9 cellular contexts compared by ENCODE assay signal in the genomic region with DNA sequence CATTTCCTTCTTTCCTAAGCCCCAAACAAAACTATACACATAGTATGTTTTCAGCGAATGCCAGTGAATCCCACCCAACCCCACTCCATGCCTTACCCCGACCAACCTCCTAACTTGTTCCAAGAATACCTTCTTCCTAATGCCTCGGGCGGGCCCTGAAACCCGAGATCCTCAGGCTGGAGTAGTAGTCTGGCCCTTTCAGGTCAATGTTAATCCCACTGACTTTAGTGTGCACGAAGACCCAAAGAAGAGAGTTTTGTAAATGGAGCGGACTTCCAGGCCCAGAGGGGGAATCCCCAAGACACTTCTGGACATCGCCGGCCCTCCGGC. TPM values are rescaled to one million over a fixed set of nuclear protein-coding genes. Genes with fewer than 3 reads are reported as not detected.
DNase-seq lines count a peak whose midpoint lies in the region; ATAC-seq, FAIRE-seq and TF ChIP-seq lines count a peak whose summit lies in the region.
"Had no signal": no experiment of that assay in that cellular context is flagged by ENCODE, and none has a peak within 500 bp of the region (broad histone marks: within the 10 kb centered on the region; RNA-seq: fewer than 3 reads in every experiment).

No MANE protein-coding gene starts in this region.

- no peak overlapping the region for H3T11ph ChIP-seq in H9 (ENCODE audit: low read length)

- no peak overlapping the region for H3K23ac ChIP-seq in H9 (ENCODE audit: insufficient read length, low read depth, low read length)

- H3K4ac ChIP-seq in H9 (ENCODE audit: low read depth, low read length): no peak overlapping the region

- no peak overlapping the region for H2BK12ac ChIP-seq in H9 (ENCODE audit: insufficient read length, low read depth, low read length)

- peak overlapping the region; percentile 80 for H3K9ac ChIP-seq in H9 (ENCODE audit: extremely low read depth, insufficient read length, low read length)
- H3K9ac ChIP-seq in kidney (ENCODE audit: low read length in 2 of 2): peak overlapping the region; percentile 92 to 99

- no peak overlapping the region for H2BK20ac ChIP-seq in H9 (ENCODE audit: low read depth, low read length, poor library complexity, severe bottlenecking)

- no peaks in the 10 kb centered on the region for H3K9me3 Mint-ChIP-seq in H9
- H3K9me3 Mint-ChIP-seq: activated CD4-positive, alpha-beta T cell treated with anti-CD3 and anti-CD28 coated beads, Interleukin-2, amount 10 ng/mL, durations not matched to agents 24 days and 14 days had no signal

- no peak overlapping the region for H3K14ac ChIP-seq in H9 (ENCODE audit: insufficient read depth, low read length)

- H4K91ac ChIP-seq in H9 (ENCODE audit: insufficient read length, low read depth, low read length): no peak overlapping the region

- H3K56ac ChIP-seq in H9 (ENCODE audit: insufficient read length, low read depth, low read length): no peak overlapping the region

- intact Hi-C loops in kidney (cut with DNase I): no loop called here

- H2BK5ac ChIP-seq in H9 (ENCODE audit: insufficient read length, low read length): no peak overlapping the region

- DNase-seq in H9 (no peak), amniotic stem cell (lab: John Stamatoyannopoulos, UW) (peak; percentile 11), kidney (no peak), NCI-H2227 (lab: John Stamatoyannopoulos, UW; ENCODE audit: unreplicated experiment) (no peak)
- no peak for DNase-seq in activated naive CD4-positive, alpha-beta T cell treated with anti-CD3 and anti-CD28 coated beads, Interleukin-2, amount 50 U/mL, for 16 hours

- H2AK5ac ChIP-seq in H9 (ENCODE audit: insufficient read length, low read length): no peak overlapping the region

- H3K27ac ChIP-seq in H9 (ENCODE audit: insufficient read length, low read depth, low read length) (no peak overlapping the region), kidney (ENCODE audit: low read depth in 2 of 2, low read length in 2 of 2) (peak overlapping the region; percentile 76 to 88), temporal lobe (ENCODE audit: low read depth, low read length) (peak overlapping the region; percentile 87)

- peaks cover 13% of the 10 kb centered on the region for H3K79me1 ChIP-seq in H9 (ENCODE audit: insufficient read depth, low read depth, low read length, poor library complexity, severe bottlenecking)

- no peak for ATAC-seq in HG03342 (IDR thresholded peaks at IDR 0.05; ENCODE audit: unreplicated experiment)
- no peak for ATAC-seq in HG03460 (IDR thresholded peaks at IDR 0.05; ENCODE audit: unreplicated experiment)

- H3K23me2 ChIP-seq in H9 (ENCODE audit: insufficient read length, low read depth, low read length, poor library complexity, severe bottlenecking): peaks cover 9% of the 10 kb centered on the region

- H4K8ac ChIP-seq in H9 (replicated peaks; ENCODE audit: insufficient read length, low read depth, low read length): no peak overlapping the region

- no peak overlapping the region for H4K5ac ChIP-seq in H9 (ENCODE audit: insufficient read length, low read depth, low read length)

- FAIRE-seq in kidney (lab: Jason Lieb, UNC): no peak

- H4K20me1 ChIP-seq in H9 (ENCODE audit: control insufficient read depth, insufficient read depth, insufficient read length): no peaks in the 10 kb centered on the region

- H3K36me3 ChIP-seq in kidney (ENCODE audit: control insufficient read depth in 1 of 2, insufficient read depth in 2 of 2, low read length in 2 of 2): peaks cover 39 to 46% of the 10 kb centered on the region in 2 donors

- H3K79me2 ChIP-seq in H9 (ENCODE audit: insufficient read depth, low read length): peaks cover 17% of the 10 kb centered on the region; the same call in 1 of the 2 replicates

- peak overlapping the region; percentile 98 for H3K4me2 ChIP-seq in H9 (ENCODE audit: insufficient read depth, insufficient read length, low read length)

- no peak overlapping the region for H3K18ac ChIP-seq in H9 (ENCODE audit: insufficient read length, low read depth, low read length)

- no CpG with 5 or more reads among the region's 10 CpGs for WGBS in H9 (ENCODE audit: extremely low coverage, insufficient read length, low lambda C conversion rate)

- H3K9me3 ChIP-seq in H9 (ENCODE audit: control insufficient read depth, low read depth, low read length) (no peaks in the 10 kb centered on the region), kidney (ENCODE audit: control insufficient read depth in 1 of 2, low read length in 2 of 2) (no peaks in the 10 kb centered on the region)

- TF ChIP-seq CTCF in H9 (conservative IDR thresholded peaks at IDR 0.05): no peak
- TF ChIP-seq CTCF in kidney (IDR thresholded peaks at IDR 0.05; ENCODE audit: borderline replicate concordance, extremely low read depth, insufficient read depth): no peak

- H3K4me1 ChIP-seq in H9 (ENCODE audit: insufficient read depth, low read length) (no peaks in the 10 kb centered on the region), kidney (ENCODE audit: control insufficient read depth in 1 of 2, insufficient read depth in 1 of 2, low read depth in 1 of 2, low read length in 2 of 2) (peaks cover 15 to 16% of the 10 kb centered on the region in 2 donors)

- no peaks in the 10 kb centered on the region for H3K27me3 ChIP-seq in H9 (ENCODE audit: insufficient read depth, low read length)

- no peaks in the 10 kb centered on the region for H3K27me3 Mint-ChIP-seq in H9 (ENCODE audit: low read depth)
- H3K27me3 Mint-ChIP-seq: activated CD4-positive, alpha-beta T cell treated with anti-CD3 and anti-CD28 coated beads, Interleukin-2, amount 10 ng/mL, durations not matched to agents 24 days and 14 days had no signal

- no peak overlapping the region for H2BK120ac ChIP-seq in H9 (ENCODE audit: low read depth, low read length, poor library complexity, severe bottlenecking)

- H3K27ac Mint-ChIP-seq in H9: peak overlapping the region in 2 of 3 experiments; percentile 65 to 84; a peak in 2 of 7 replicates
- H3K27ac Mint-ChIP-seq: activated CD4-positive, alpha-beta T cell treated with anti-CD3 and anti-CD28 coated beads, Interleukin-2, amount 10 ng/mL, durations not matched to agents 24 days and 14 days had no signal

- no peak overlapping the region for H2AFZ ChIP-seq in H9 (ENCODE audit: low read length)

- peaks cover 21 to 24% of the 10 kb centered on the region in 2 experiments for H3K4me1 Mint-ChIP-seq in H9

- H3K36me3 Mint-ChIP-seq in H9 (ENCODE audit: insufficient read depth in 1 of 3, low read depth in 3 of 3): peaks cover 41 to 49% (median 46%) of the 10 kb centered on the region in 3 experiments

- no peak overlapping the region for H2BK15ac ChIP-seq in H9 (ENCODE audit: low read depth, low read length)

- no peak overlapping the region for H3K4me3 Mint-ChIP-seq in H9
- H3K4me3 Mint-ChIP-seq: activated CD4-positive, alpha-beta T cell treated with anti-CD3 and anti-CD28 coated beads, Interleukin-2, amount 10 ng/mL, durations not matched to agents 24 days and 14 days had no signal

- H3K4me3 ChIP-seq in kidney (ENCODE audit: low read length in 2 of 2): peak overlapping the region; percentile 93 to 98

RNA-seq across cellular contexts. Expression of a gene that starts 0.4 kb away (rescaled TPM):
- 80.7 and 84.5 TPM in 2 replicates for total RNA-seq in H9 (2021)
- 107 TPM for total RNA-seq in kidney
- polyA plus RNA-seq in kidney (ENCODE audit: insufficient read depth, low read depth, low replicate concordance): 114 TPM
- total RNA-seq in temporal lobe: 61.0 TPM

RNA-seq across cellular contexts. Expression of a gene that starts 0.6 kb away (rescaled TPM):
- total RNA-seq in H9 (2021) (75.8 and 76.6 TPM in 2 replicates), kidney (41.3 TPM), temporal lobe (18.4 TPM)
- 27.5 TPM for polyA plus RNA-seq in kidney (ENCODE audit: insufficient read depth, low read depth, low replicate concordance)

RNA-seq across cellular contexts. Expression of a gene that starts 6.2 kb away (rescaled TPM):
- total RNA-seq in H9 (2021): 0.26 and 0.55 TPM in 2 replicates
- 1.5 TPM for total RNA-seq in kidney
- polyA plus RNA-seq in kidney (ENCODE audit: insufficient read depth, low read depth, low replicate concordance): 4.6 TPM
- total RNA-seq in temporal lobe: 5.7 TPM

RNA-seq across cellular contexts. Expression of a gene that starts 39.0 kb away (rescaled TPM):
- total RNA-seq in H9 (2021) (45.1 and 49.2 TPM in 2 replicates), kidney (38.5 TPM), temporal lobe (4.4 TPM)
- polyA plus RNA-seq in kidney (ENCODE audit: insufficient read depth, low read depth, low replicate concordance): 13.6 TPM

RNA-seq across cellular contexts. Expression of a gene that starts 59.5 kb away (rescaled TPM):
- total RNA-seq in H9 (2021) (107 and 114 TPM in 2 replicates), kidney (34.3 TPM), temporal lobe (29.7 TPM)
- polyA plus RNA-seq in kidney (ENCODE audit: insufficient read depth, low read depth, low replicate concordance): 7.5 TPM
